ENCODE assay signal across 10 cellular contexts in genomic region chr15:84599906-84600305, GRCh38. TPM values are rescaled to one million over a fixed set of nuclear protein-coding genes. Genes with fewer than 3 reads are reported as not detected.
A peak's percentile ranks its signal among the peaks of the same experiment; 100 is the strongest.
DNase-seq lines count a peak whose midpoint lies in the region; ATAC-seq and TF ChIP-seq lines count a peak whose summit lies in the region.
"Had no signal": no experiment of that assay in that cellular context is flagged by ENCODE, and none has a peak within 500 bp of the region (broad histone marks: within the 10 kb centered on the region; RNA-seq: fewer than 3 reads in every experiment).

No MANE protein-coding gene starts in this region.

- H3K27ac ChIP-seq in RWPE2 (ENCODE audit: poor library complexity, severe bottlenecking) (no peak overlapping the region), vagina (no peak overlapping the region)

- no peaks in the 10 kb centered on the region for H3K27me3 Mint-ChIP-seq in activated CD4-positive, alpha-beta T cell treated with anti-CD3 and anti-CD28 coated beads for 36 hours
- H3K27me3 Mint-ChIP-seq in stimulated activated memory B cell treated with anti-CD40 and anti-IgM and Interleukin-4, amounts not matched to agents 10 μg/mL and 1 μg/mL and 100 μg/mL, for 72 hours = no peaks in the 10 kb centered on the region

- peak overlapping the region; percentile 82 for H3K4me3 Mint-ChIP-seq in activated CD4-positive, alpha-beta T cell treated with anti-CD3 and anti-CD28 coated beads for 36 hours
- peak overlapping the region; percentile 86 for H3K4me3 Mint-ChIP-seq in stimulated activated memory B cell treated with anti-CD40 and anti-IgM and Interleukin-4, amounts not matched to agents 10 μg/mL and 1 μg/mL and 100 μg/mL, for 72 hours

- no peaks in the 10 kb centered on the region for H3K27me3 ChIP-seq in RWPE2 (ENCODE audit: insufficient read depth, poor library complexity, severe bottlenecking)
- H3K27me3 ChIP-seq in vagina = no peaks in the 10 kb centered on the region
- H3K27me3 ChIP-seq: BE2C, thyroid gland had no signal

- CTCF ChIA-PET in activated CD4-positive, alpha-beta T cell treated with anti-CD3 and anti-CD28 coated beads for 36 hours (lab: Charles Lee) = interaction anchor here (0.7 to 4.2 kb wide), 14 partner anchors 9 to 328 kb away, joined by 3 to 17 read pairs (median 6); no protein-coding TSS in a partner anchor

- peaks cover 4% of the 10 kb centered on the region for H3K36me3 Mint-ChIP-seq in activated CD4-positive, alpha-beta T cell treated with anti-CD3 and anti-CD28 coated beads for 36 hours (ENCODE audit: low read depth)
- peaks cover 12% of the 10 kb centered on the region for H3K36me3 Mint-ChIP-seq in stimulated activated memory B cell treated with anti-CD40 and anti-IgM and Interleukin-4, amounts not matched to agents 10 μg/mL and 1 μg/mL and 100 μg/mL, for 72 hours

- H3K27ac Mint-ChIP-seq in activated CD4-positive, alpha-beta T cell treated with anti-CD3 and anti-CD28 coated beads for 36 hours = no peak overlapping the region
- H3K27ac Mint-ChIP-seq in stimulated activated memory B cell treated with anti-CD40 and anti-IgM and Interleukin-4, amounts not matched to agents 10 μg/mL and 1 μg/mL and 100 μg/mL, for 72 hours = peak overlapping the region; percentile 80

- TF ChIP-seq POLR2A in vagina (IDR thresholded peaks at IDR 0.05) = no peak

- no peak for DNase-seq in activated CD4-positive, alpha-beta T cell treated with anti-CD3 and anti-CD28 coated beads for 36 hours
- DNase-seq in activated CD4-positive, alpha-beta T cell treated with anti-CD3 and anti-CD28 coated beads, Interleukin-2, amount 50 U/mL, for 48 hours = no peak
- peak; percentile 57 for DNase-seq in RWPE2 (ENCODE audit: low spot score)
- DNase-seq in fibroblast of villous mesenchyme (ENCODE audit: low read depth) = no peak
- DNase-seq in vagina (ENCODE audit: extremely low spot score in 2 of 2) = no peak
- no peak for DNase-seq in NCI-H187 treated with DMSO at 0.1 percent for 48 hours (lab: John Stamatoyannopoulos, UW)
- DNase-seq in putamen (ENCODE audit: low spot score) = no peak

- POLR2A ChIA-PET in activated CD4-positive, alpha-beta T cell treated with anti-CD3 and anti-CD28 coated beads for 36 hours (lab: Charles Lee) = interaction anchor here (1.3 kb wide), 1 partner anchor 32 kb away, joined by 5 read pairs; no protein-coding TSS in a partner anchor

- H3K4me3 ChIP-seq in RWPE2 (ENCODE audit: severe bottlenecking) (peak overlapping the region; percentile 91), fibroblast of villous mesenchyme (ENCODE audit: low read depth, low read length) (peak overlapping the region; percentile 98), vagina (peak overlapping the region in 1 of 2 donors; percentile 93)

- intact Hi-C loops in activated CD4-positive, alpha-beta T cell treated with anti-CD3 and anti-CD28 coated beads for 36 hours (cut with DNase I, micrococcal nuclease) = loop anchor here (1.0 to 5.0 kb wide), 10 partner anchors 29 to 380 kb away; partner anchors contain the start of genes WDR73 (in 2 of the 2), ZNF592 (in 2 of the 2) and SEC11A (in 1 of the 2)
- intact Hi-C loops in vagina (cut with DNase I) = loop anchor here (5.0 to 10.0 kb wide), 2 partner anchors 215 to 327 kb away; partner anchors contain the start of gene ALPK3

- H3K9me3 ChIP-seq in RWPE2 (ENCODE audit: severe bottlenecking) (no peaks in the 10 kb centered on the region), vagina (no peaks in the 10 kb centered on the region)
- H3K9me3 ChIP-seq: BE2C, thyroid gland had no signal

- peaks cover 3% of the 10 kb centered on the region for H3K4me1 ChIP-seq in RWPE2 (ENCODE audit: insufficient read depth, poor library complexity, severe bottlenecking)
- H3K4me1 ChIP-seq in vagina = peaks cover 19% of the 10 kb centered on the region
- H3K4me1 ChIP-seq: BE2C had no signal

- H3K36me3 ChIP-seq in RWPE2 (ENCODE audit: low read depth) (0 out of 2 replicates have a peak, but pooled peaks cover under 1% of the 10 kb centered on the region), vagina (peaks cover 0 to 2% of the 10 kb centered on the region in 2 donors)
- H3K36me3 ChIP-seq: thyroid gland had no signal

- TF ChIP-seq CTCF in RWPE2 (IDR thresholded peaks at IDR 0.05; ENCODE audit: poor library complexity, severe bottlenecking) (no peak), fibroblast of villous mesenchyme (IDR thresholded peaks at IDR 0.05; ENCODE audit: insufficient read depth, low read depth, low read length) (no peak), vagina (IDR thresholded peaks at IDR 0.05) (no peak)

- H3K9me3 Mint-ChIP-seq in activated CD4-positive, alpha-beta T cell treated with anti-CD3 and anti-CD28 coated beads for 36 hours (ENCODE audit: low read depth) = no peaks in the 10 kb centered on the region
- no peaks in the 10 kb centered on the region for H3K9me3 Mint-ChIP-seq in stimulated activated memory B cell treated with anti-CD40 and anti-IgM and Interleukin-4, amounts not matched to agents 10 μg/mL and 1 μg/mL and 100 μg/mL, for 72 hours

- H3K4me1 Mint-ChIP-seq in activated CD4-positive, alpha-beta T cell treated with anti-CD3 and anti-CD28 coated beads for 36 hours = peaks cover 54% of the 10 kb centered on the region
- H3K4me1 Mint-ChIP-seq in stimulated activated memory B cell treated with anti-CD40 and anti-IgM and Interleukin-4, amounts not matched to agents 10 μg/mL and 1 μg/mL and 100 μg/mL, for 72 hours = peaks cover 61% of the 10 kb centered on the region

- ATAC-seq in activated CD4-positive, alpha-beta T cell treated with anti-CD3 and anti-CD28 coated beads for 36 hours = no peak
- ATAC-seq in RWPE2 (ENCODE audit: low read depth) = no peak
- no peak for ATAC-seq in stimulated activated memory B cell treated with anti-CD40 and anti-IgM and Interleukin-4, amounts not matched to agents 10 μg/mL and 1 μg/mL and 100 μg/mL, for 72 hours

RNA-seq across cellular contexts. Expression of gene ZSCAN2, which starts 0.9 kb away (rescaled TPM):
- total RNA-seq in activated CD4-positive, alpha-beta T cell treated with anti-CD3 and anti-CD28 coated beads for 36 hours = 1 to 10 TPM; 5.1 to 5.4 TPM
- 5.6 and 7.1 TPM in 2 replicates for total RNA-seq in fibroblast of villous mesenchyme
- total RNA-seq in vagina = 7.9 TPM

RNA-seq across cellular contexts. Expression of gene WDR73, which starts 54.2 kb away (rescaled TPM):
- total RNA-seq in activated CD4-positive, alpha-beta T cell treated with anti-CD3 and anti-CD28 coated beads for 36 hours = 10 to 100 TPM; 12.4 to 13.3 TPM
- total RNA-seq in fibroblast of villous mesenchyme (37.0 and 47.5 TPM in 2 replicates), vagina (24.1 TPM)

RNA-seq across cellular contexts. Expression of gene NMB, which starts 58.1 kb away (rescaled TPM):
- 1 to 10 TPM; 2.7 to 4.0 TPM for total RNA-seq in activated CD4-positive, alpha-beta T cell treated with anti-CD3 and anti-CD28 coated beads for 36 hours
- 1.7 and 1.9 TPM in 2 replicates for total RNA-seq in fibroblast of villous mesenchyme
- 12.3 TPM for total RNA-seq in vagina
